In genomic region chr5:123813937-123814624, GRCh38 we compare ENCODE assay signal across 9 cellular contexts.
DNase-seq lines count a peak whose midpoint lies in the region; ATAC-seq and TF ChIP-seq lines count a peak whose summit lies in the region.
"Had no signal": no experiment of that assay in that cellular context is flagged by ENCODE, and none has a peak within 500 bp of the region (broad histone marks: within the 10 kb centered on the region; RNA-seq: fewer than 3 reads in every experiment).

No MANE protein-coding gene starts in this region.

- ATAC-seq in esophagus mucosa, result peak; percentile 84
- ATAC-seq in stimulated activated naive CD8-positive, alpha-beta T cell treated with anti-CD3 and anti-CD28 coated beads, Interleukin-15, amount 100 ng/mL, for 72 hours, result no peak

- H3K27me3 Mint-ChIP-seq in stimulated activated naive CD8-positive, alpha-beta T cell treated with anti-CD3 and anti-CD28 coated beads, Interleukin-15, amount 100 ng/mL, for 72 hours, result no peaks in the 10 kb centered on the region

- H3K4me3 ChIP-seq in retinal pigment epithelial cell (ENCODE audit: low read length), result no peak overlapping the region

- no peak overlapping the region for H3K27ac Mint-ChIP-seq in stimulated activated naive CD8-positive, alpha-beta T cell treated with anti-CD3 and anti-CD28 coated beads, Interleukin-15, amount 100 ng/mL, for 72 hours
- H3K27ac Mint-ChIP-seq: CD4-positive, CD25-positive, alpha-beta regulatory T cell had no signal

- H3K4me1 Mint-ChIP-seq in stimulated activated naive CD8-positive, alpha-beta T cell treated with anti-CD3 and anti-CD28 coated beads, Interleukin-15, amount 100 ng/mL, for 72 hours, result no peaks in the 10 kb centered on the region
- H3K4me1 Mint-ChIP-seq: CD4-positive, CD25-positive, alpha-beta regulatory T cell had no signal

- H3K9me3 Mint-ChIP-seq in stimulated activated naive CD8-positive, alpha-beta T cell treated with anti-CD3 and anti-CD28 coated beads, Interleukin-15, amount 100 ng/mL, for 72 hours, result no peaks in the 10 kb centered on the region

- TF ChIP-seq CTCF in retinal pigment epithelial cell (conservative IDR thresholded peaks at IDR 0.05; ENCODE audit: low read depth, low read length), result no peak

- no peak overlapping the region for H3K4me3 Mint-ChIP-seq in stimulated activated naive CD8-positive, alpha-beta T cell treated with anti-CD3 and anti-CD28 coated beads, Interleukin-15, amount 100 ng/mL, for 72 hours
- H3K4me3 Mint-ChIP-seq: CD4-positive, CD25-positive, alpha-beta regulatory T cell had no signal

- intact Hi-C loops in posterior cingulate gyrus (cut with DNase I), result no loop called here

- DNase-seq in SIG-M5 treated with dmso at 0.1 percent for 504 hours (lab: John Stamatoyannopoulos, UW; ENCODE audit: unreplicated experiment), result peak; percentile 40
- DNase-seq in SIG-M5 (lab: John Stamatoyannopoulos, UW), result no peak
- peak; percentile 96 for DNase-seq in NCI-H69 (lab: John Stamatoyannopoulos, UW)
- peak; percentile 91 for DNase-seq in retinal pigment epithelial cell (ENCODE audit: low read depth)
- DNase-seq in posterior cingulate gyrus, result no peak
- DNase-seq in activated CD4-positive, alpha-beta T cell treated with anti-CD3 and anti-CD28 coated beads, Interleukin-2, amount 50 U/mL, for 1 hour, result no peak
- DNase-seq in stimulated activated naive CD8-positive, alpha-beta T cell treated with anti-CD3 and anti-CD28 coated beads, Interleukin-15, amount 100 ng/mL, for 72 hours, result no peak
- DNase-seq: CD4-positive, CD25-positive, alpha-beta regulatory T cell had no signal

Comparison
In these comparisons a context has a peak if more than half of its experiments do, and no peak if none do; other contexts are left out.
1. DNase-seq: peak in SIG-M5 treated with dmso at 0.1 percent for 504 hours (single experiment), NCI-H69 (single experiment) and retinal pigment epithelial cell (single experiment); none in SIG-M5 (single experiment), posterior cingulate gyrus (0 of 10), activated CD4-positive, alpha-beta T cell treated with anti-CD3 and anti-CD28 coated beads, Interleukin-2, amount 50 U/mL, for 1 hour (single experiment) and stimulated activated naive CD8-positive, alpha-beta T cell treated with anti-CD3 and anti-CD28 coated beads, Interleukin-15, amount 100 ng/mL, for 72 hours (0 of 2).